ENCODE assay signal across 8 cellular contexts in the genomic region with DNA sequence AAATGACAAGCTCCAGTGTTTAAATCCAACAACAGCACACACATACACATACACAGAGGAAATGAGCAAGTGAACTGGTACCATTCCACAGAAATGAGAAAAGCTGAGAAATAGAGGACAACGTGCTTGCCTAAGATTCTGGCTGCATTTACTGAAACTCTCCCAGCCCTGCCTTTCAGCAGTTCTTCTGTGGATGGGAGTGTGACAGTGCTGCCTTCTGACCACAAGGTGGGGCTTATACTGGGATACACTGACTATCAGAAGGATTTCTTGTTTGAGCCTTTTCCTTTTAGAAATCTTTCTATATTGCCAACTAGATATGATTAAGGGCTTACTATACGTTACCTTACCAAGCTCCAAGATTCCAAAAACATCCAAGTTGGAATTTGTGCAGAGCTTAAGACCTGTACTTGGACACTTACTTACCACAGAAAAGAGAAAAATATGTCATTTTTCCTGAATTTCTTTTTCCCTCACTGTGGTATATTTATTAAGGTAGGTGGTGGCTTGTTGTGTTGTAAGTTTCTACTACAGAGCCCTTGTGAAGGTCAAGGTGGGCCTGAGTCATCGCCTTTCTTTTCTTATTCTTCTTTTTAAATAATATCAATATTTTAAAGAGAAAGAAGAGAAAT. TPM values are rescaled to one million over a fixed set of nuclear protein-coding genes. Genes with fewer than 3 reads are reported as not detected.
DNase-seq lines count a peak whose midpoint lies in the region; ATAC-seq, FAIRE-seq and TF ChIP-seq lines count a peak whose summit lies in the region.

No MANE protein-coding gene starts in this region.

- no peaks in the 10 kb centered on the region for H3K79me2 ChIP-seq in GM12878 (ENCODE audit: control insufficient read depth, insufficient read depth, low read length)

- peak; percentile 57 to 63 for DNase-seq in Caco-2
- peak; percentile 66 for DNase-seq in NCI-H69 (lab: John Stamatoyannopoulos, UW)
- DNase-seq in GM12878 (ENCODE audit: low read depth, low spot score): no peak
- DNase-seq in iPS-NIHi11 (ENCODE audit: low spot score): peak; percentile 70
- no peak for DNase-seq in stimulated activated effector memory CD8-positive, alpha-beta T cell treated with anti-CD3 and anti-CD28 coated beads, Interleukin-12 subunit alpha, Interleukin-12 subunit beta, amount 100 ng/mL, for 72 hours (ENCODE audit: low spot score in 2 of 2)
- DNase-seq in natural killer cell treated with Interleukin-12 subunit alpha and Interleukin-12 subunit beta and Interleukin-15 and Interleukin-18, amount 100 ng/mL, for 72 hours (ENCODE audit: low spot score): no peak

- H3K9me3 Mint-ChIP-seq in Caco-2 (ENCODE audit: unreplicated experiment): no peaks in the 10 kb centered on the region
- H3K9me3 Mint-ChIP-seq in stimulated activated effector memory CD8-positive, alpha-beta T cell treated with anti-CD3 and anti-CD28 coated beads, Interleukin-12 subunit alpha, Interleukin-12 subunit beta, amount 100 ng/mL, for 72 hours: peaks cover 2% of the 10 kb centered on the region
- peaks cover 5% of the 10 kb centered on the region for H3K9me3 Mint-ChIP-seq in natural killer cell treated with Interleukin-12 subunit alpha and Interleukin-12 subunit beta and Interleukin-15 and Interleukin-18, amount 100 ng/mL, for 72 hours

- RAD21 ChIA-PET in GM12878 (lab: Charles Lee; ENCODE audit: unreplicated experiment): interaction anchor here (0.6 to 1.8 kb wide), 5 partner anchors 10 to 405 kb away, joined by 3 to 6 read pairs (median 4); no protein-coding TSS in a partner anchor

- H3K4me2 ChIP-seq in GM12878 (ENCODE audit: control insufficient read depth, insufficient read depth): no peak overlapping the region

- no peak overlapping the region for H3K4me3 ChIP-seq in Caco-2 (ENCODE audit: low read depth, low read length)
- no peak overlapping the region for H3K4me3 ChIP-seq in GM12878

- POLR2A ChIA-PET in Caco-2 (lab: Charles Lee) (no interaction called here), GM12878 (lab: Charles Lee) (interaction anchor here (1.2 kb wide), 1 partner anchor 10 kb away, joined by 3 read pairs; no protein-coding TSS in a partner anchor)

- H3K4me1 Mint-ChIP-seq in Caco-2 (ENCODE audit: low read depth, unreplicated experiment): no peaks in the 10 kb centered on the region
- H3K4me1 Mint-ChIP-seq in stimulated activated effector memory CD8-positive, alpha-beta T cell treated with anti-CD3 and anti-CD28 coated beads, Interleukin-12 subunit alpha, Interleukin-12 subunit beta, amount 100 ng/mL, for 72 hours: no peaks in the 10 kb centered on the region
- H3K4me1 Mint-ChIP-seq in natural killer cell treated with Interleukin-12 subunit alpha and Interleukin-12 subunit beta and Interleukin-15 and Interleukin-18, amount 100 ng/mL, for 72 hours (ENCODE audit: low read depth in 2 of 2): peaks cover 3 to 7% of the 10 kb centered on the region in 2 donors

- peak; percentile 58 for ATAC-seq in GM19035 (IDR thresholded peaks at IDR 0.05; ENCODE audit: unreplicated experiment)
- peak; percentile 68 for ATAC-seq in HG03378 (IDR thresholded peaks at IDR 0.05; ENCODE audit: unreplicated experiment)
- ATAC-seq in GM12878: peak; percentile 79
- ATAC-seq in stimulated activated effector memory CD8-positive, alpha-beta T cell treated with anti-CD3 and anti-CD28 coated beads, Interleukin-12 subunit alpha, Interleukin-12 subunit beta, amount 100 ng/mL, for 72 hours: peak; percentile 34
- ATAC-seq in natural killer cell treated with Interleukin-12 subunit alpha and Interleukin-12 subunit beta and Interleukin-15 and Interleukin-18, amount 100 ng/mL, for 72 hours: no peak

- SMC1A ChIA-PET in GM12878 (lab: Charles Lee; ENCODE audit: uncharacterized antibody, unreplicated experiment): interaction anchor here (0.8 to 2.7 kb wide), 14 partner anchors 9 to 405 kb away, joined by 3 to 22 read pairs (median 4); no protein-coding TSS in a partner anchor

- H3K4me1 ChIP-seq in Caco-2 (no peaks in the 10 kb centered on the region; the same call in 1 of the 2 replicates), GM12878 (ENCODE audit: control insufficient read depth, insufficient read depth, low read length) (peaks cover 20% of the 10 kb centered on the region)

- no peaks in the 10 kb centered on the region for H3K27me3 ChIP-seq in Caco-2 (replicated peaks; ENCODE audit: control insufficient read depth, insufficient read depth, low read length)
- no peaks in the 10 kb centered on the region for H3K27me3 ChIP-seq in GM12878 (replicated peaks in 1 of 2; ENCODE audit: control insufficient read depth in 2 of 2, insufficient read depth in 2 of 2, low read length in 1 of 2)

- no peak overlapping the region for H2AFZ ChIP-seq in GM12878 (ENCODE audit: control insufficient read depth, low read depth, low read length)

- no peak for TF ChIP-seq POLR2A in GM12878 (IDR thresholded peaks at IDR 0.05; ENCODE audit: low read depth, low read length)

- no peaks in the 10 kb centered on the region for H3K36me3 Mint-ChIP-seq in Caco-2 (ENCODE audit: insufficient read depth, unreplicated experiment)
- no peaks in the 10 kb centered on the region for H3K36me3 Mint-ChIP-seq in stimulated activated effector memory CD8-positive, alpha-beta T cell treated with anti-CD3 and anti-CD28 coated beads, Interleukin-12 subunit alpha, Interleukin-12 subunit beta, amount 100 ng/mL, for 72 hours
- no peaks in the 10 kb centered on the region for H3K36me3 Mint-ChIP-seq in natural killer cell treated with Interleukin-12 subunit alpha and Interleukin-12 subunit beta and Interleukin-15 and Interleukin-18, amount 100 ng/mL, for 72 hours

- no peak overlapping the region for H3K27ac Mint-ChIP-seq in Caco-2 (ENCODE audit: unreplicated experiment)
- H3K27ac Mint-ChIP-seq in stimulated activated effector memory CD8-positive, alpha-beta T cell treated with anti-CD3 and anti-CD28 coated beads, Interleukin-12 subunit alpha, Interleukin-12 subunit beta, amount 100 ng/mL, for 72 hours: no peak overlapping the region
- no peak overlapping the region for H3K27ac Mint-ChIP-seq in natural killer cell treated with Interleukin-12 subunit alpha and Interleukin-12 subunit beta and Interleukin-15 and Interleukin-18, amount 100 ng/mL, for 72 hours

- no peaks in the 10 kb centered on the region for H3K27me3 Mint-ChIP-seq in Caco-2 (ENCODE audit: insufficient read depth, unreplicated experiment)
- no peaks in the 10 kb centered on the region for H3K27me3 Mint-ChIP-seq in natural killer cell treated with Interleukin-12 subunit alpha and Interleukin-12 subunit beta and Interleukin-15 and Interleukin-18, amount 100 ng/mL, for 72 hours

- CTCF ChIA-PET in Caco-2 (lab: Charles Lee) (interaction anchor here (0.8 to 1.2 kb wide), 3 partner anchors 135 to 409 kb away, joined by 3 to 5 read pairs (median 3); no protein-coding TSS in a partner anchor), GM12878 (lab: Yijun Ruan, JAX) (interaction anchor here (0.6 to 2.8 kb wide), 26 partner anchors 9 to 1278 kb away, joined by 3 to 33 read pairs (median 4); no protein-coding TSS in a partner anchor)

- peak; percentile 69 for FAIRE-seq in GM12878 (lab: Jason Lieb, UNC)

- H3K9ac ChIP-seq in GM12878 (ENCODE audit: control insufficient read depth, insufficient read depth, low read length): no peak overlapping the region

- BruUV-seq in Caco-2 (replicated peaks; lab: Mats Ljungman, UMichigan) (no TSS peak), GM12878 (replicated peaks; lab: Mats Ljungman, UMichigan) (no TSS peak)

- peak; percentile 79 to 84 for TF ChIP-seq CTCF in Caco-2 (IDR thresholded peaks at IDR 0.05; ENCODE audit: insufficient read depth in 1 of 2, low read depth in 1 of 2, low read length in 1 of 2, severe bottlenecking in 1 of 2, unreplicated experiment in 1 of 2)
- peak; percentile 67 to 79 (median 73) for TF ChIP-seq CTCF in GM12878 (IDR thresholded peaks at IDR 0.05 in 2 of 3, conservative IDR thresholded peaks at IDR 0.05 in 1 of 3; ENCODE audit: control insufficient read depth in 2 of 3, extremely low read depth in 1 of 3, insufficient read depth in 1 of 3, low read depth in 3 of 3, low read length in 3 of 3)

- no peak overlapping the region for H3K27ac ChIP-seq in GM12878 (ENCODE audit: control insufficient read depth, insufficient read depth)

- TF ChIP-seq EP300 in GM12878 (IDR thresholded peaks at IDR 0.05; ENCODE audit: borderline replicate concordance in 1 of 2, control insufficient read depth in 1 of 2, low read depth in 2 of 2, low read length in 2 of 2): no peak

- in situ Hi-C loops in GM12878 (cut with MboI): no loop called here

- intact Hi-C loops in Caco-2 (cut with micrococcal nuclease; ENCODE audit: unreplicated experiment) (loop anchor here (1.0 kb wide), 5 partner anchors 135 to 405 kb away; a partner anchor contains a TSS), GM12878 (cut with micrococcal nuclease; ENCODE audit: unreplicated experiment) (loop anchor here (1.0 to 5.0 kb wide), 4 partner anchors 62 to 405 kb away; no protein-coding TSS in a partner anchor)

- no peaks in the 10 kb centered on the region for H4K20me1 ChIP-seq in GM12878 (ENCODE audit: control insufficient read depth, insufficient read depth)

- H3K9me3 ChIP-seq in Caco-2 (no peaks in the 10 kb centered on the region), GM12878 (replicated peaks; ENCODE audit: control insufficient read depth, insufficient read depth, low read length) (no peaks in the 10 kb centered on the region; the same call in 1 of the 3 replicates)

- no peak overlapping the region for H3K4me3 Mint-ChIP-seq in Caco-2 (ENCODE audit: unreplicated experiment)
- no peak overlapping the region for H3K4me3 Mint-ChIP-seq in stimulated activated effector memory CD8-positive, alpha-beta T cell treated with anti-CD3 and anti-CD28 coated beads, Interleukin-12 subunit alpha, Interleukin-12 subunit beta, amount 100 ng/mL, for 72 hours
- H3K4me3 Mint-ChIP-seq in natural killer cell treated with Interleukin-12 subunit alpha and Interleukin-12 subunit beta and Interleukin-15 and Interleukin-18, amount 100 ng/mL, for 72 hours: no peak overlapping the region

- WGBS in GM12878 (ENCODE audit: insufficient coverage, insufficient replicate concordance, low lambda C conversion rate, missing lambda C conversion rate): 18% methylated on average over 3 of the region's 3 CpGs

- H3K36me3 ChIP-seq in Caco-2 (ENCODE audit: control insufficient read depth, insufficient read depth, low read length) (no peaks in the 10 kb centered on the region), GM12878 (ENCODE audit: control insufficient read depth in 2 of 2, insufficient read depth in 2 of 2, low read length in 1 of 2) (no peaks in the 10 kb centered on the region)

- TF ChIP-seq RAD21 in GM12878 (IDR thresholded peaks at IDR 0.05; ENCODE audit: insufficient read depth, low read depth, low read length): peak; percentile 66

RNA-seq across cellular contexts. Expression of a gene that starts 10.7 kb away (rescaled TPM):
- 0.18 TPM in 1 of 2 replicates, not detected in the other for total RNA-seq in Caco-2 (2022)
- total RNA-seq in GM12878 (2013; cell fraction: nucleolus; rRNA removed): 0.95 TPM in 1 of 2 replicates, not detected in the other
- total RNA-seq in GM12878 (2014; rRNA removed): 0.11 and 0.17 TPM in 2 replicates
- 0.36 and 0.37 TPM in 2 replicates for total RNA-seq in GM12878 (2014; rRNA removed; fragmentation: Illumina TruSeq; extraction: Trizol)
- total RNA-seq in GM12878 (2021): 0.23 and 0.43 TPM in 2 replicates
- polyA plus RNA-seq in GM12878 (2011; ENCODE audit: low read depth): 0.39 TPM
- polyA plus RNA-seq in GM12878 (2011; rRNA removed): 0.17 and 0.19 TPM in 2 replicates
- polyA plus RNA-seq in GM12878 (2011; cell fraction: cytosol; rRNA removed): not detected in 2 replicates
- 0.07 TPM in 1 of 2 replicates, not detected in the other for polyA plus RNA-seq in GM12878 (2011; cell fraction: nucleus; rRNA removed)
- polyA plus RNA-seq in GM12878 (2012): 0.57 and 1.1 TPM in 2 replicates
- polyA plus RNA-seq in GM12878 (2014; fragmentation: Illumina TruSeq; extraction: Trizol): 0.14 and 0.16 TPM in 2 replicates
- polyA plus RNA-seq in GM12878 (2014; fragmentation: Nextera tagmentation; extraction: Ambion mirVana): under 1 TPM; 0.26 to 0.33 TPM
- polyA plus RNA-seq in GM12878 (2014; rRNA removed): 0.11 and 0.15 TPM in 2 replicates
- under 1 TPM in 1 of 2 experiments, not detected in 1; 0.09 TPM for polyA plus RNA-seq in GM12878 (2016; fragmentation: Nextera tagmentation; extraction: Ambion mirVana)
- not detected in 2 replicates for polyA minus RNA-seq in GM12878 (2011; rRNA and poly(A)+ RNA removed)
- not detected in 2 replicates for polyA minus RNA-seq in GM12878 (2011; cell fraction: cytosol; rRNA and poly(A)+ RNA removed)
- not detected in 2 replicates for polyA minus RNA-seq in GM12878 (2011; cell fraction: nucleus; rRNA and poly(A)+ RNA removed)
- total RNA-seq in natural killer cell treated with Interleukin-12 subunit alpha and Interleukin-12 subunit beta and Interleukin-15 and Interleukin-18, amount 100 ng/mL, for 72 hours: 100 to 1,000 TPM in 1 of 2 donors, 10 to 100 TPM in 1; 61.9 to 159 TPM

Comparison
In these comparisons a context has a peak if more than half of its experiments do, and no peak if none do; other contexts are left out.
1. DNase-seq: peak in Caco-2 (2 of 2), NCI-H69 (single experiment) and iPS-NIHi11 (single experiment); none in GM12878 (single experiment), stimulated activated effector memory CD8-positive, alpha-beta T cell treated with anti-CD3 and anti-CD28 coated beads, Interleukin-12 subunit alpha, Interleukin-12 subunit beta, amount 100 ng/mL, for 72 hours (0 of 2) and natural killer cell treated with Interleukin-12 subunit alpha and Interleukin-12 subunit beta and Interleukin-15 and Interleukin-18, amount 100 ng/mL, for 72 hours (single experiment).
2. ATAC-seq: peak in GM19035 (single experiment), HG03378 (single experiment), GM12878 (single experiment) and stimulated activated effector memory CD8-positive, alpha-beta T cell treated with anti-CD3 and anti-CD28 coated beads, Interleukin-12 subunit alpha, Interleukin-12 subunit beta, amount 100 ng/mL, for 72 hours (single experiment); none in natural killer cell treated with Interleukin-12 subunit alpha and Interleukin-12 subunit beta and Interleukin-15 and Interleukin-18, amount 100 ng/mL, for 72 hours (0 of 2).
3. RNA of a gene that starts 10.7 kb away (total RNA-seq): 61.9 to 159 TPM in natural killer cell treated with Interleukin-12 subunit alpha and Interleukin-12 subunit beta and Interleukin-15 and Interleukin-18, amount 100 ng/mL, for 72 hours; 0.11 to 0.95 TPM in GM12878 and 0.18 TPM in Caco-2; every median in the first group is over 10 times any median in the second.